ENCODE assay signal across 1 cellular context in genomic region chr2:158619496-158619895, GRCh38.
TF ChIP-seq lines count a peak whose summit lies in the region.

No MANE protein-coding gene starts in this region.

TF ChIP-seq in IMR-90, 13 proteins besides CTCF, POLR2A, EP300 and RAD21:
- TF ChIP-seq MAFK (IDR thresholded peaks at IDR 0.05; ENCODE audit: low read depth, low read length) (peak; percentile 78), CEBPB (IDR thresholded peaks at IDR 0.05; ENCODE audit: low read depth, low read length) (no peak), NFE2L2 (IDR thresholded peaks at IDR 0.05; ENCODE audit: low read depth, low read length) (peak; percentile 76)
